34 cellular contexts compared by ENCODE assay signal in genomic region chr12:42285431-42285830, GRCh38.
"Had no signal": no experiment of that assay in that cellular context is flagged by ENCODE, and none has a peak within 500 bp of the region (broad histone marks: within the 10 kb centered on the region; RNA-seq: fewer than 3 reads in every experiment).

No MANE protein-coding gene starts in this region.

- H3K4me3 ChIP-seq: MG63 had no signal

- H3K36me3 ChIP-seq: MG63 had no signal

- H3K9me3 ChIP-seq: MG63 had no signal

- DNase-seq: Kasumi-1, MG63, MM.1S, MV-4-11, NCI-H1048, NCI-H1092, NCI-H1092 treated with DMSO at 0.1 percent for 48 hours, NCI-H1105, NCI-H1105 treated with DMSO at 0.1 percent for 48 hours, NCI-H1417, NCI-H1417 treated with DMSO at 0.1 percent for 48 hours, NCI-H1436, NCI-H1436 treated with DMSO at 0.1 percent for 48 hours, NCI-H146, NCI-H1694, NCI-H1694 treated with DMSO at 0.1 percent for 48 hours, NCI-H187, NCI-H187 treated with DMSO at 0.1 percent for 48 hours, NCI-H1930, NCI-H2029, NCI-H2029 treated with DMSO at 0.1 percent for 48 hours, NCI-H2081, NCI-H2081 treated with DMSO at 0.1 percent for 48 hours, NCI-H2107, NCI-H2171, NCI-H2171 treated with DMSO at 0.1 percent for 48 hours, NCI-H2227 treated with DMSO at 0.1 percent for 48 hours, NCI-H345, NCI-H446, NCI-H446 treated with DMSO at 0.1 percent for 48 hours, NCI-H510A, NCI-H510A treated with DMSO at 0.1 percent for 48 hours, NCI-H524, NCI-H524 treated with DMSO at 0.1 percent for 48 hours had no signal

- H3K27me3 ChIP-seq: MG63 had no signal
